ENCODE assay signal across 9 cellular contexts in genomic region chr5:10354048-10354872, GRCh38.
DNase-seq lines count a peak whose midpoint lies in the region; ATAC-seq, FAIRE-seq and TF ChIP-seq lines count a peak whose summit lies in the region.
"Had no signal": no experiment of that assay in that cellular context is flagged by ENCODE, and none has a peak within 500 bp of the region (broad histone marks: within the 10 kb centered on the region; RNA-seq: fewer than 3 reads in every experiment).

No MANE protein-coding gene starts in this region.

- no peak for TF ChIP-seq POLR2A in H54 (IDR thresholded peaks at IDR 0.05; ENCODE audit: low read depth, low read length)

- no peak for FAIRE-seq in H54 (lab: Jason Lieb, UNC)
- FAIRE-seq: endometrium had no signal

- TF ChIP-seq CTCF in LNCaP clone FGC (IDR thresholded peaks at IDR 0.05; ENCODE audit: control insufficient read depth, extremely low read depth, insufficient read depth) = no peak

- H3K4me3 ChIP-seq in LNCaP clone FGC (ENCODE audit: low read depth, low read length) = peak overlapping the region; percentile 88

- peak; percentile 26 for ATAC-seq in GM21786 (IDR thresholded peaks at IDR 0.05; ENCODE audit: unreplicated experiment)

- DNase-seq in EL = peak; percentile 61
- no peak for DNase-seq in LNCaP clone FGC (ENCODE audit: low read depth)
- peak; percentile 11 for DNase-seq in T-helper 9 cell
- DNase-seq in central memory CD4-positive, alpha-beta T cell = peak; percentile 28
- DNase-seq in left kidney (ENCODE audit: low read depth, low spot score) = peak; percentile 87
- peak in 2 of 3 experiments; percentile 23 to 28 for DNase-seq in stimulated activated CD4-positive, alpha-beta T cell treated with anti-CD3 and anti-CD28 coated beads, TNF-alpha, amount 100 ng/mL, for 24 hours (ENCODE audit: low read depth in 3 of 3)
- no peak for DNase-seq in H54 (ENCODE audit: insufficient read length, low spot score)

Comparison
In these comparisons a context has a peak if more than half of its experiments do, and no peak if none do; other contexts are left out.
1. DNase-seq: peak in EL (single experiment), T-helper 9 cell (single experiment), central memory CD4-positive, alpha-beta T cell (single experiment), left kidney (single experiment) and stimulated activated CD4-positive, alpha-beta T cell treated with anti-CD3 and anti-CD28 coated beads, TNF-alpha, amount 100 ng/mL, for 24 hours (2 of 3); none in LNCaP clone FGC (single experiment) and H54 (single experiment).